Comparison of ENCODE assay signal across 9 cellular contexts in genomic region chr11:102367364-102367763, GRCh38. TPM values are rescaled to one million over a fixed set of nuclear protein-coding genes. Genes with fewer than 3 reads are reported as not detected.
DNase-seq lines count a peak whose midpoint lies in the region; ATAC-seq and TF ChIP-seq lines count a peak whose summit lies in the region.
"Had no signal": no experiment of that assay in that cellular context is flagged by ENCODE, and none has a peak within 500 bp of the region (broad histone marks: within the 10 kb centered on the region; RNA-seq: fewer than 3 reads in every experiment).

No MANE protein-coding gene starts in this region.

- no peak overlapping the region for H3K4me3 ChIP-seq in left ventricle myocardium inferior
- no peak overlapping the region for H3K4me3 ChIP-seq in fibroblast of pulmonary artery (replicated peaks; ENCODE audit: low read depth, low read length)
- no peak overlapping the region for H3K4me3 ChIP-seq in left lung

- H3K4me1 ChIP-seq in left ventricle myocardium inferior: peaks cover 12% of the 10 kb centered on the region
- no peaks in the 10 kb centered on the region for H3K4me1 ChIP-seq in left lung

- H3K27me3 ChIP-seq in left ventricle myocardium inferior (ENCODE audit: low read depth) (no peaks in the 10 kb centered on the region), left lung (no peaks in the 10 kb centered on the region)
- H3K27me3 ChIP-seq: neutrophil had no signal

- TF ChIP-seq CTCF in left ventricle myocardium inferior (IDR thresholded peaks at IDR 0.05; ENCODE audit: borderline replicate concordance) (peak; percentile 39), fibroblast of pulmonary artery (IDR thresholded peaks at IDR 0.05; ENCODE audit: low read length, missing control alignments) (peak; percentile 17), left lung (IDR thresholded peaks at IDR 0.05) (no peak)

- H3K27ac ChIP-seq in left ventricle myocardium inferior (replicated peaks) (peak overlapping the region; percentile 4), left lung (no peak overlapping the region)
- H3K27ac ChIP-seq: neutrophil had no signal

- DNase-seq in left ventricle myocardium inferior (no peak), left cardiac atrium (no peak), OCI-M1 (lab: John Stamatoyannopoulos, UW) (peak; percentile 34), fibroblast of pulmonary artery (ENCODE audit: low read depth) (peak; percentile 54), superior temporal gyrus (ENCODE audit: extremely low spot score) (peak; percentile 71), left lung (no peak), UCSD-AML1 (lab: John Stamatoyannopoulos, UW; ENCODE audit: unreplicated experiment) (no peak)
- DNase-seq in activated effector memory CD4-positive, alpha-beta T cell treated with anti-CD3 and anti-CD28 coated beads, Interleukin-2, amount 50 U/mL, for 16 hours: no peak

- ATAC-seq in left cardiac atrium: no peak
- no peak for ATAC-seq in left lung

- H3K9me3 ChIP-seq in left ventricle myocardium inferior (replicated peaks) (no peaks in the 10 kb centered on the region), left lung (no peaks in the 10 kb centered on the region)
- H3K9me3 ChIP-seq: neutrophil had no signal

- peaks cover 64% of the 10 kb centered on the region for H3K36me3 ChIP-seq in left ventricle myocardium inferior
- peaks cover 7 to 66% of the 10 kb centered on the region in 2 donors for H3K36me3 ChIP-seq in left lung

- intact Hi-C loops in left ventricle myocardium inferior (cut with micrococcal nuclease): no loop called here
- intact Hi-C loops in left cardiac atrium (cut with DNase I): no loop called here
- intact Hi-C loops in left lung (cut with DNase I): no loop called here

RNA-seq across cellular contexts. Expression of gene BIRC2, which starts 20.4 kb away (rescaled TPM):
- total RNA-seq in left ventricle myocardium inferior (30.4 TPM), left cardiac atrium (10 to 100 TPM; 30.4 to 34.2 TPM), left lung (10 to 100 TPM; 37.2 to 42.9 TPM)

RNA-seq across cellular contexts. Expression of gene BIRC3, which starts 50.1 kb away (rescaled TPM):
- total RNA-seq in left ventricle myocardium inferior: 8.1 TPM
- 1 to 10 TPM; 7.0 to 8.4 TPM for total RNA-seq in left cardiac atrium
- total RNA-seq in left lung: 10 to 100 TPM; 14.0 to 28.1 TPM

Comparison
In these comparisons a context has a peak if more than half of its experiments do, and no peak if none do; other contexts are left out.
1. DNase-seq: peak in OCI-M1 (single experiment), fibroblast of pulmonary artery (single experiment) and superior temporal gyrus (single experiment); none in left ventricle myocardium inferior (single experiment), left cardiac atrium (single experiment), left lung (0 of 2), UCSD-AML1 (single experiment) and activated effector memory CD4-positive, alpha-beta T cell treated with anti-CD3 and anti-CD28 coated beads, Interleukin-2, amount 50 U/mL, for 16 hours (single experiment).
2. CTCF ChIP-seq: peak in left ventricle myocardium inferior (single experiment) and fibroblast of pulmonary artery (single experiment); none in left lung (0 of 2).